33 cellular contexts compared by ENCODE assay signal in the genomic region with DNA sequence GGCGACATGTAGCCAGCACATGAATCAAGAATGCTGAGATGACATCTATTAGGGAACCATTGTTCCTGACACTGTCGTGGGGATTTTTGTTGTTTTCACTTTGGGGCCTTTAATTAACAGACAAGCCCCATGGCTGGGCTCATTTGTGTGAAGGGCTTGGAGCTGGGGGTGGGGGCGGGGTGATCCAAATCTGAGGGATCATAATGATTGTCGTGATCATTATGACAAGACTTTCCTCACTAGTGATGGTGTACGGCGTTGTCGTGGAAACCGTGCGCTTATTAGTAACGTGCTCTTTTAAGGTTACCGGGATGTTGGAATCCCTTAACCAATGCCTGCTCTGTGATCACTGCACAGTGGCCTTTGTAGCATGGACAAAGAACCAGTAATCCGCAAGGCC. TPM values are rescaled to one million over a fixed set of nuclear protein-coding genes. Genes with fewer than 3 reads are reported as not detected.
"Had no signal": no experiment of that assay in that cellular context is flagged by ENCODE, and none has a peak within 500 bp of the region (broad histone marks: within the 10 kb centered on the region; RNA-seq: fewer than 3 reads in every experiment).

No MANE protein-coding gene starts in this region.

- H3K4me2 ChIP-seq: PC-9, SK-N-SH had no signal

- H3K4me1 ChIP-seq: SJCRH30 had no signal

- H3K4me3 ChIP-seq: MG63, PC-9, SJCRH30 had no signal

- DNase-seq: Kasumi-1, MG63, NCI-H1048, NCI-H1092 treated with DMSO at 0.1 percent for 48 hours, NCI-H1105 treated with DMSO at 0.1 percent for 48 hours, NCI-H1436, NCI-H146, NCI-H1694, NCI-H187, NCI-H1930, NCI-H2029 treated with DMSO at 0.1 percent for 48 hours, NCI-H2081 treated with DMSO at 0.1 percent for 48 hours, NCI-H2107, NCI-H2171, NCI-H226, NCI-H446 treated with DMSO at 0.1 percent for 48 hours, NCI-H510A, NCI-H524, NCI-H69, NCI-H748 treated with DMSO at 0.1 percent for 48 hours, NCI-H82, PC-9, SHP77, SIG-M5, SJCRH30, SK-N-SH, SW 1271 had no signal

- H3K9me3 ChIP-seq: MG63, SJCRH30, SK-N-SH had no signal

- H2AFZ ChIP-seq: PC-9 had no signal

- H3K36me3 ChIP-seq: MG63, SJCRH30 had no signal

- H3K9ac ChIP-seq: SK-N-SH had no signal

- H3K27ac ChIP-seq: PC-9, RWPE1, SJCRH30 had no signal

- H3K27me3 ChIP-seq: MG63 had no signal

RNA-seq across cellular contexts. Expression of a gene that starts 18.6 kb away (rescaled TPM):
- total RNA-seq: M059J, OCI-LY7, PC-9, Right ventricle myocardium inferior, RPMI7951, SJCRH30, SK-MEL-5 had no signal
- polyA plus RNA-seq: SK-N-SH had no signal
